8 cellular contexts compared by ENCODE assay signal in the genomic region with DNA sequence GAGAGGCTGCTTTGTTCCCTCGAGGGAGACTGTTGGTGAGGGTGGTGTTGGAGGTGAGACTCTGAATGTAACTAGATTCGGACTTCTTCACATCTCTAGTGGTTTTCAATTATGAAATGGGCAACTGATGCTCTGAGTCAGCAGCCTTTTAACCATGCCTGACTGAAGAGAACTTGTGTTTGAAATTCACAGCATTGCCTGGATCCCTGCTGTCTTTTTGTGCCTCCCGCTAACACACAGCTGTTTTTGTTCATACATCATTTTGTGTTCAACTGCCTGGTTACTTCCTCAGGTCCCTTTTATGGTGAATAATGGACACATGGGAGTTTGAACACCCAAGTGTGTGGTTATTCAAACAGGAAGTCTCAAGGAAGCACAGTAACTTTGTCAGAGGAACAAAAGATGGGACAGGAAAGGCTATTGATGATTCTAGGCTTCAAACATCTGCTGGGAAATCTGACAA. TPM values are rescaled to one million over a fixed set of nuclear protein-coding genes. Genes with fewer than 3 reads are reported as not detected.
DNase-seq lines count a peak whose midpoint lies in the region; ATAC-seq and TF ChIP-seq lines count a peak whose summit lies in the region.

No MANE protein-coding gene starts in this region.

- peak overlapping the region; percentile 87 for H3K27ac Mint-ChIP-seq in nephron progenitor cell

- peak overlapping the region; percentile 12 to 68 for H3K27ac ChIP-seq in breast epithelium

- peak overlapping the region in 1 of 3 donors; percentile 32 for H3K4me3 ChIP-seq in breast epithelium
- no peak overlapping the region for H3K4me3 ChIP-seq in lower leg skin (ENCODE audit: low read depth, poor library complexity, severe bottlenecking)

- TF ChIP-seq POLR2A in breast epithelium (IDR thresholded peaks at IDR 0.05) (no peak), lower leg skin (IDR thresholded peaks at IDR 0.05) (no peak)

- 39 to 50% methylated on average over 3 of the region's 3 CpGs for WGBS in lower leg skin, 2 donors

- H3K4me1 ChIP-seq in breast epithelium = no peaks in the 10 kb centered on the region

- intact Hi-C loops in breast epithelium (cut with DNase I; ENCODE audit: low total_unique reads) (no loop called here), lower leg skin (cut with DNase I; ENCODE audit: low total_unique reads) (no loop called here)

- peaks cover 85% of the 10 kb centered on the region for H3K4me1 Mint-ChIP-seq in nephron progenitor cell

- H3K36me3 Mint-ChIP-seq in nephron progenitor cell (ENCODE audit: low read depth) = peaks cover 20% of the 10 kb centered on the region

- ATAC-seq in GM21717 (IDR thresholded peaks at IDR 0.05; ENCODE audit: unreplicated experiment) = no peak

- DNase-seq in DMS79 treated with DMSO at 0.1 percent for 48 hours (lab: John Stamatoyannopoulos, UW) (peak; percentile 58), NCI-H128 (lab: John Stamatoyannopoulos, UW; ENCODE audit: unreplicated experiment) (peak; percentile 28), breast epithelium (ENCODE audit: low spot score in 2 of 2) (no peak), nephron progenitor cell (no peak), lower leg skin (ENCODE audit: low spot score in 2 of 2) (no peak), mesenteric fat pad (ENCODE audit: low spot score) (no peak)
- DNase-seq in stimulated activated CD4-positive, alpha-beta T cell treated with anti-CD3 and anti-CD28 coated beads, Interleukin-1b, Interleukin-23, amount 100 ng/mL, for 48 hours = no peak

- H3K4me3 Mint-ChIP-seq in nephron progenitor cell = peak overlapping the region; percentile 41

- H3K27me3 ChIP-seq in breast epithelium = no peaks in the 10 kb centered on the region

- no peaks in the 10 kb centered on the region for H3K36me3 ChIP-seq in breast epithelium

- no peaks in the 10 kb centered on the region for H3K27me3 Mint-ChIP-seq in nephron progenitor cell (ENCODE audit: low read depth, poor library complexity)

- no peaks in the 10 kb centered on the region for H3K9me3 Mint-ChIP-seq in nephron progenitor cell

- H3K9me3 ChIP-seq in breast epithelium = no peaks in the 10 kb centered on the region

- no peak for TF ChIP-seq CTCF in breast epithelium (IDR thresholded peaks at IDR 0.05)
- TF ChIP-seq CTCF in nephron progenitor cell (IDR thresholded peaks at IDR 0.05) = no peak
- no peak for TF ChIP-seq CTCF in lower leg skin (IDR thresholded peaks at IDR 0.05)

RNA-seq across cellular contexts. Expression of gene LAMC1, which starts 16.8 kb away (rescaled TPM):
- 100 to 1,000 TPM; 125 to 679 (median 249) TPM for total RNA-seq in breast epithelium
- total RNA-seq in lower leg skin = 100 to 1,000 TPM in 1 of 4 donors, 10 to 100 TPM in 3; 76.9 to 159 (median 81.0) TPM
- total RNA-seq in mesenteric fat pad = 370 TPM

Comparison
In these comparisons a context has a peak if more than half of its experiments do, and no peak if none do; other contexts are left out.
1. DNase-seq: peak in DMS79 treated with DMSO at 0.1 percent for 48 hours (single experiment) and NCI-H128 (single experiment); none in breast epithelium (0 of 2), nephron progenitor cell (single experiment), lower leg skin (0 of 2), stimulated activated CD4-positive, alpha-beta T cell treated with anti-CD3 and anti-CD28 coated beads, Interleukin-1b, Interleukin-23, amount 100 ng/mL, for 48 hours (single experiment) and mesenteric fat pad (single experiment).